In the genomic region with DNA sequence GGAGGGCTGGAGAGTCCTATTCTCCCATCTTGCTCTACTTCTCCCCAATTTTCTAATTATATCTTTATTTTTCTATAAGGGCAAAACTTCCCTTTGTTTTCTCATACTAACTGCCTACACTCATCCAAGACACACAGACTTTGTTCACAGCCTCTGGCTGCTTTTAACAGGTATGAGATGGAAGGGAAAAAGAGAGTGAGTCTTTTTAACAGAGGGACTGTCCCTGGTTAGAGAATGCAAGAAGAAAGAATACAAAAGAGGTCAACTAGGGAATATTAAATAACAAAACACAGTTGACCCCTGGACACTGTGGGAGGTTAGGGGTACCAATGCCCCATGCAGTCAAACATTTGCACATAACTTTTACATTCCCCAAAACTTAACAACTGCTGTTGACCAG, we compare ENCODE assay signal across 16 cellular contexts. TPM values are rescaled to one million over a fixed set of nuclear protein-coding genes. Genes with fewer than 3 reads are reported as not detected.
A peak's percentile ranks its signal among the peaks of the same experiment; 100 is the strongest.
DNase-seq lines count a peak whose midpoint lies in the region; ATAC-seq and TF ChIP-seq lines count a peak whose summit lies in the region.
"Had no signal": no experiment of that assay in that cellular context is flagged by ENCODE, and none has a peak within 500 bp of the region (broad histone marks: within the 10 kb centered on the region; RNA-seq: fewer than 3 reads in every experiment).

No MANE protein-coding gene starts in this region.

- H2BK5ac ChIP-seq in neuronal stem cell (ENCODE audit: low read length) = no peak overlapping the region
- no peak overlapping the region for H2BK5ac ChIP-seq in H9 (ENCODE audit: insufficient read length, low read length)

- H3K4me2 ChIP-seq in neuronal stem cell (ENCODE audit: insufficient read depth, low read length, poor library complexity, severe bottlenecking) (no peak overlapping the region), H9 (ENCODE audit: insufficient read depth, insufficient read length, low read length) (no peak overlapping the region)

- H3K4me3 Mint-ChIP-seq in activated naive CD4-positive, alpha-beta T cell treated with anti-CD3 and anti-CD28 coated beads, Interleukin-2, amount 50 U/mL, for 24 hours = no peak overlapping the region
- no peak overlapping the region for H3K4me3 Mint-ChIP-seq in activated CD4-positive, alpha-beta memory T cell treated with anti-CD3 and anti-CD28 coated beads, Interleukin-2, amount 10 ng/mL, durations not matched to agents 7 days and 5 days
- H3K4me3 Mint-ChIP-seq in memory B cell = peak overlapping the region; percentile 49
- no peak overlapping the region for H3K4me3 Mint-ChIP-seq in H9
- H3K4me3 Mint-ChIP-seq: brain had no signal

- no peaks in the 10 kb centered on the region for H3K27me3 Mint-ChIP-seq in activated naive CD4-positive, alpha-beta T cell treated with anti-CD3 and anti-CD28 coated beads, Interleukin-2, amount 50 U/mL, for 24 hours
- no peaks in the 10 kb centered on the region for H3K27me3 Mint-ChIP-seq in activated CD4-positive, alpha-beta memory T cell treated with anti-CD3 and anti-CD28 coated beads, Interleukin-2, amount 10 ng/mL, durations not matched to agents 7 days and 5 days
- H3K27me3 Mint-ChIP-seq in memory B cell (no peaks in the 10 kb centered on the region), H9 (ENCODE audit: low read depth) (peaks cover 1% of the 10 kb centered on the region; the same call in 1 of the 2 replicates)

- H3K4me3 ChIP-seq in neuronal stem cell (ENCODE audit: low read length in 2 of 2) = no peak overlapping the region
- H3K4me3 ChIP-seq: GM23248, left ventricle myocardium inferior, pancreas had no signal

- no peak overlapping the region for H3K23ac ChIP-seq in neuronal stem cell (ENCODE audit: low read depth, low read length, poor library complexity)
- no peak overlapping the region for H3K23ac ChIP-seq in H9 (ENCODE audit: insufficient read length, low read depth, low read length)

- H3K18ac ChIP-seq in neuronal stem cell (ENCODE audit: low read length) (no peak overlapping the region), H9 (ENCODE audit: insufficient read length, low read depth, low read length) (no peak overlapping the region)

- H3K27ac ChIP-seq in neuronal stem cell (replicated peaks; ENCODE audit: low read length) (no peak overlapping the region), H9 (ENCODE audit: insufficient read length, low read depth, low read length) (no peak overlapping the region)
- H3K27ac ChIP-seq: GM23248, pancreas had no signal

- H3K4me1 ChIP-seq in neuronal stem cell (ENCODE audit: control insufficient read depth in 2 of 2, insufficient read depth in 1 of 2, low read depth in 1 of 2, low read length in 2 of 2) = no peaks in the 10 kb centered on the region
- H3K4me1 ChIP-seq in H9 (ENCODE audit: insufficient read depth, low read length) = peaks cover 3% of the 10 kb centered on the region; the same call in 1 of the 2 replicates
- H3K4me1 ChIP-seq: left ventricle myocardium inferior, pancreas had no signal

- H3K4me1 Mint-ChIP-seq in activated naive CD4-positive, alpha-beta T cell treated with anti-CD3 and anti-CD28 coated beads, Interleukin-2, amount 50 U/mL, for 24 hours = peaks cover 73% of the 10 kb centered on the region
- peaks cover 62% of the 10 kb centered on the region for H3K4me1 Mint-ChIP-seq in activated CD4-positive, alpha-beta memory T cell treated with anti-CD3 and anti-CD28 coated beads, Interleukin-2, amount 10 ng/mL, durations not matched to agents 7 days and 5 days
- H3K4me1 Mint-ChIP-seq in memory B cell = peaks cover 65% of the 10 kb centered on the region
- peaks cover 15 to 18% of the 10 kb centered on the region in 2 experiments for H3K4me1 Mint-ChIP-seq in H9
- H3K4me1 Mint-ChIP-seq: brain had no signal

- H2BK15ac ChIP-seq in neuronal stem cell (ENCODE audit: low read length) (no peak overlapping the region), H9 (ENCODE audit: low read depth, low read length) (no peak overlapping the region)

- no peaks in the 10 kb centered on the region for H4K20me1 ChIP-seq in H9 (ENCODE audit: control insufficient read depth, insufficient read depth, insufficient read length)

- no peak overlapping the region for H2BK12ac ChIP-seq in neuronal stem cell (ENCODE audit: low read length)
- H2BK12ac ChIP-seq in H9 (ENCODE audit: insufficient read length, low read depth, low read length) = no peak overlapping the region

- POLR2A ChIA-PET in activated CD4-positive, alpha-beta memory T cell treated with anti-CD3 and anti-CD28 coated beads, Interleukin-2, amount 10 ng/mL, durations not matched to agents 7 days and 5 days (lab: Charles Lee) = no interaction called here

- H3K36me3 Mint-ChIP-seq in activated naive CD4-positive, alpha-beta T cell treated with anti-CD3 and anti-CD28 coated beads, Interleukin-2, amount 50 U/mL, for 24 hours = peaks cover 63% of the 10 kb centered on the region
- H3K36me3 Mint-ChIP-seq in activated CD4-positive, alpha-beta memory T cell treated with anti-CD3 and anti-CD28 coated beads, Interleukin-2, amount 10 ng/mL, durations not matched to agents 7 days and 5 days (ENCODE audit: low read depth) = peaks cover 94% of the 10 kb centered on the region
- H3K36me3 Mint-ChIP-seq in memory B cell = peaks cover 79% of the 10 kb centered on the region
- peaks cover 0 to 10% (median 0%) of the 10 kb centered on the region in 3 experiments; a peak in 1 of 7 replicates for H3K36me3 Mint-ChIP-seq in H9 (ENCODE audit: insufficient read depth in 1 of 3, low read depth in 3 of 3)
- H3K36me3 Mint-ChIP-seq: brain had no signal

- no peak overlapping the region for H2BK20ac ChIP-seq in H9 (ENCODE audit: low read depth, low read length, poor library complexity, severe bottlenecking)

- H2AFZ ChIP-seq in neuronal stem cell (ENCODE audit: low read length) = no peak overlapping the region
- H2AFZ ChIP-seq in H9 (ENCODE audit: low read length) = no peak overlapping the region
- H2AFZ ChIP-seq: GM23248 had no signal

- no peak for TF ChIP-seq CTCF in H9 (conservative IDR thresholded peaks at IDR 0.05)

- H3K9me3 ChIP-seq in neuronal stem cell (replicated peaks in 1 of 2; ENCODE audit: control insufficient read depth in 2 of 2, insufficient read depth in 1 of 2, low read depth in 1 of 2, low read length in 2 of 2) (peaks cover 0 to 4% of the 10 kb centered on the region in 2 donors), H9 (ENCODE audit: control insufficient read depth, low read depth, low read length) (no peaks in the 10 kb centered on the region)
- H3K9me3 ChIP-seq: pancreas had no signal

- no peak overlapping the region for H3K56ac ChIP-seq in H9 (ENCODE audit: insufficient read length, low read depth, low read length)

- H3K27me3 ChIP-seq in neuronal stem cell (ENCODE audit: control insufficient read depth in 3 of 3, insufficient read depth in 3 of 3, low read depth in 1 of 3, low read length in 3 of 3) (no peaks in the 10 kb centered on the region), H9 (ENCODE audit: insufficient read depth, low read length) (no peaks in the 10 kb centered on the region)
- H3K27me3 ChIP-seq: pancreas had no signal

- H3K14ac ChIP-seq in neuronal stem cell (ENCODE audit: low read length) (no peak overlapping the region), H9 (ENCODE audit: insufficient read depth, low read length) (no peak overlapping the region)

- H3K79me1 ChIP-seq in neuronal stem cell (ENCODE audit: low read depth, low read length) = no peaks in the 10 kb centered on the region
- H3K79me1 ChIP-seq in H9 (ENCODE audit: insufficient read depth, low read depth, low read length, poor library complexity, severe bottlenecking) = no peaks in the 10 kb centered on the region

- peaks cover 8% of the 10 kb centered on the region for H3K9me3 Mint-ChIP-seq in activated naive CD4-positive, alpha-beta T cell treated with anti-CD3 and anti-CD28 coated beads, Interleukin-2, amount 50 U/mL, for 24 hours
- H3K9me3 Mint-ChIP-seq in activated CD4-positive, alpha-beta memory T cell treated with anti-CD3 and anti-CD28 coated beads, Interleukin-2, amount 10 ng/mL, durations not matched to agents 7 days and 5 days = peaks cover 2% of the 10 kb centered on the region
- H3K9me3 Mint-ChIP-seq in memory B cell (peaks cover 12% of the 10 kb centered on the region), H9 (peaks cover 6 to 8% of the 10 kb centered on the region in 2 experiments; a peak in 4 of 5 replicates)

- no peaks in the 10 kb centered on the region for H3K36me3 ChIP-seq in neuronal stem cell (replicated peaks in 1 of 2; ENCODE audit: control insufficient read depth in 2 of 2, insufficient read depth in 2 of 2, low read length in 2 of 2)

- no peak overlapping the region for H2AK5ac ChIP-seq in neuronal stem cell (ENCODE audit: low read depth, low read length)
- no peak overlapping the region for H2AK5ac ChIP-seq in H9 (ENCODE audit: insufficient read length, low read length)

- H3K23me2 ChIP-seq in H9 (ENCODE audit: insufficient read length, low read depth, low read length, poor library complexity, severe bottlenecking) = no peaks in the 10 kb centered on the region

- H2BK120ac ChIP-seq in neuronal stem cell (ENCODE audit: low read depth, low read length) (no peak overlapping the region), H9 (ENCODE audit: low read depth, low read length, poor library complexity, severe bottlenecking) (no peak overlapping the region)

- no peak overlapping the region for H4K5ac ChIP-seq in H9 (ENCODE audit: insufficient read length, low read depth, low read length)

- H4K8ac ChIP-seq in neuronal stem cell (ENCODE audit: low read depth, low read length) (no peak overlapping the region), H9 (replicated peaks; ENCODE audit: insufficient read length, low read depth, low read length) (no peak overlapping the region)

- ATAC-seq in memory B cell (ENCODE audit: low read depth) (no peak), HG03025 (IDR thresholded peaks at IDR 0.05; ENCODE audit: low FRiP score, unreplicated experiment) (no peak)

- in situ Hi-C loops in G401 (cut with HindIII; ENCODE audit: low sequenced_read_pairs) = no loop called here

- DNase-seq in activated naive CD4-positive, alpha-beta T cell treated with anti-CD3 and anti-CD28 coated beads, Interleukin-2, amount 50 U/mL, for 16 hours = no peak
- no peak for DNase-seq in activated CD4-positive, alpha-beta memory T cell treated with anti-CD3 and anti-CD28 coated beads, Interleukin-2, amount 10 ng/mL, durations not matched to agents 7 days and 5 days
- DNase-seq in memory B cell (ENCODE audit: low spot score in 2 of 2) (no peak), G401 (ENCODE audit: low spot score) (no peak), neuronal stem cell (ENCODE audit: low spot score) (no peak), H9 (no peak)
- DNase-seq: activated CD4-positive, alpha-beta T cell treated with anti-CD3 and anti-CD28 coated beads, Interleukin-2, amount 50 U/mL, for 48 hours; activated gamma-delta T cell; GM23248; left ventricle myocardium inferior; NCI-H2081; NCI-H524; pancreas had no signal

- H3K79me2 ChIP-seq in H9 (ENCODE audit: insufficient read depth, low read length) = no peaks in the 10 kb centered on the region

- no peak overlapping the region for H4K91ac ChIP-seq in neuronal stem cell (ENCODE audit: low read depth, low read length, poor library complexity)
- no peak overlapping the region for H4K91ac ChIP-seq in H9 (ENCODE audit: insufficient read length, low read depth, low read length)

- peak overlapping the region; percentile 82 for H3K27ac Mint-ChIP-seq in activated naive CD4-positive, alpha-beta T cell treated with anti-CD3 and anti-CD28 coated beads, Interleukin-2, amount 50 U/mL, for 24 hours
- H3K27ac Mint-ChIP-seq in activated CD4-positive, alpha-beta memory T cell treated with anti-CD3 and anti-CD28 coated beads, Interleukin-2, amount 10 ng/mL, durations not matched to agents 7 days and 5 days = peak overlapping the region; percentile 74
- H3K27ac Mint-ChIP-seq in memory B cell (peak overlapping the region; percentile 85), H9 (peak overlapping the region in 1 of 3 experiments; percentile 59; a peak in 2 of 7 replicates)
- H3K27ac Mint-ChIP-seq: brain had no signal

- H3K9ac ChIP-seq in neuronal stem cell (ENCODE audit: low read depth, low read length, poor library complexity) (no peak overlapping the region), H9 (ENCODE audit: extremely low read depth, insufficient read length, low read length) (no peak overlapping the region)
- H3K9ac ChIP-seq: GM23248 had no signal

- CTCF ChIA-PET in activated CD4-positive, alpha-beta memory T cell treated with anti-CD3 and anti-CD28 coated beads, Interleukin-2, amount 10 ng/mL, durations not matched to agents 7 days and 5 days (lab: Charles Lee) = interaction anchor here (2.1 kb wide), 1 partner anchor 298 kb away, joined by 5 read pairs; no protein-coding TSS in a partner anchor

- no peak overlapping the region for H3T11ph ChIP-seq in H9 (ENCODE audit: low read length)

- H3K4ac ChIP-seq in neuronal stem cell (ENCODE audit: low read length) = no peak overlapping the region
- H3K4ac ChIP-seq in H9 (ENCODE audit: low read depth, low read length) = no peak overlapping the region

RNA-seq across cellular contexts. Expression of gene SP100, which starts 41.8 kb away (rescaled TPM):
- 100 to 1,000 TPM; 351 TPM for total RNA-seq in activated CD4-positive, alpha-beta memory T cell treated with anti-CD3 and anti-CD28 coated beads, Interleukin-2, amount 10 ng/mL, durations not matched to agents 7 days and 5 days
- total RNA-seq in G401 (2014; rRNA removed; shearing (Covaris generic)) = 1.2 TPM in 1 of 2 replicates, not detected in the other
- 0.06 TPM for polyA plus RNA-seq in neuronal stem cell (2013, experiment 1 of 2)
- 0.15 TPM for polyA plus RNA-seq in neuronal stem cell (2013, experiment 2 of 2)
- total RNA-seq in H9 (2021) = 0.28 and 0.86 TPM in 2 replicates

Comparison
In these comparisons a context has a peak if more than half of its experiments do, and no peak if none do; other contexts are left out.
1. RNA of gene SP100, which starts 41.8 kb away (total RNA-seq): 351 TPM in activated CD4-positive, alpha-beta memory T cell treated with anti-CD3 and anti-CD28 coated beads, Interleukin-2, amount 10 ng/mL, durations not matched to agents 7 days and 5 days; 1.2 TPM in G401 and 0.28 to 0.86 TPM in H9; every median in the first group is over 100 times any median in the second.